9 cellular contexts compared by ENCODE assay signal in the genomic region with DNA sequence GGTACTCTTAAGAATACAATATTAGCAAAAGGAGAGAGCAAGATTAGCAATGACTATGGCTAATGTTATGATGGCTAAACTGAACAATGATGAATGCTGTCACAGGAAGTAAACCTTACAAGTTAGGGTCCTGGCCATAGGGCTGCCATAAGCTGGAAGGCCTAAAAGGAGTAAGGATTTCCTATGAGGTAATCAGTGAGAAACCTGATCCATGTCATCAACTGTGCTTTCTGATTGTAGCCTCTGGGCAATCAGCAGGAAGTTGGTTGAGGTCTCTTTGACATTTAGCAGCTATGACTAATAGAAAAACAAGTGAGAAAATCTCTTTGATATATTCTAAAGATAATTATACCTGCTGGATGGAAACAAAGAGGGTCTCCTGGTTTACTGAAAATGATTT.
A peak's percentile ranks its signal among the peaks of the same experiment; 100 is the strongest.
DNase-seq lines count a peak whose midpoint lies in the region; ATAC-seq and TF ChIP-seq lines count a peak whose summit lies in the region.
"Had no signal": no experiment of that assay in that cellular context is flagged by ENCODE, and none has a peak within 500 bp of the region (broad histone marks: within the 10 kb centered on the region; RNA-seq: fewer than 3 reads in every experiment).

No MANE protein-coding gene starts in this region.

- no peak overlapping the region for H3K4me3 Mint-ChIP-seq in CD8-positive, alpha-beta T cell

- CTCF ChIA-PET in CD8-positive, alpha-beta T cell (lab: Charles Lee): no interaction called here

- in situ Hi-C loops in GM13977 (cut with MboI; ENCODE audit: low pct_unique_long_range_greater_than_20kb, low sequenced_read_pairs, unreplicated experiment): no loop called here

- H3K27me3 ChIP-seq in CD8-positive, alpha-beta T cell (ENCODE audit: insufficient read depth, low read length): no peaks in the 10 kb centered on the region
- H3K27me3 ChIP-seq in SJCRH30: no peaks in the 10 kb centered on the region
- no peaks in the 10 kb centered on the region for H3K27me3 ChIP-seq in H7 (ENCODE audit: control insufficient read depth, insufficient read depth, low read length)
- H3K27me3 ChIP-seq in thyroid gland: no peaks in the 10 kb centered on the region

- no peaks in the 10 kb centered on the region for H3K9me3 ChIP-seq in CD8-positive, alpha-beta T cell (ENCODE audit: low read length)
- peaks cover 4% of the 10 kb centered on the region; the same call in 1 of the 2 replicates for H3K9me3 ChIP-seq in SJCRH30 (replicated peaks)
- H3K9me3 ChIP-seq in thyroid gland: no peaks in the 10 kb centered on the region

- POLR2A ChIA-PET in CD8-positive, alpha-beta T cell (lab: Charles Lee): no interaction called here

- no peaks in the 10 kb centered on the region for H3K27me3 Mint-ChIP-seq in CD8-positive, alpha-beta T cell (ENCODE audit: low read depth)
- H3K27me3 Mint-ChIP-seq: naive B cell had no signal

- H3K36me3 Mint-ChIP-seq in CD8-positive, alpha-beta T cell: peaks cover 9% of the 10 kb centered on the region

- H3K36me3 ChIP-seq in CD8-positive, alpha-beta T cell (ENCODE audit: insufficient read depth, low read length): no peaks in the 10 kb centered on the region
- H3K36me3 ChIP-seq in SJCRH30 (no peaks in the 10 kb centered on the region), H7 (replicated peaks; ENCODE audit: control insufficient read depth, insufficient read depth, low read length) (no peaks in the 10 kb centered on the region), thyroid gland (no peaks in the 10 kb centered on the region)

- TF ChIP-seq POLR2A in thyroid gland (IDR thresholded peaks at IDR 0.05) (no peak), erythroblast (IDR thresholded peaks at IDR 0.05; ENCODE audit: low read length) (no peak)

- peaks cover 8% of the 10 kb centered on the region for H3K9me3 Mint-ChIP-seq in CD8-positive, alpha-beta T cell

- intact Hi-C loops in CD8-positive, alpha-beta T cell (cut with DNase I, micrococcal nuclease): no loop called here
- intact Hi-C loops in thyroid gland (cut with DNase I): no loop called here

- peak; percentile 92 for ATAC-seq in CD8-positive, alpha-beta T cell

- H3K4me3 ChIP-seq in CD8-positive, alpha-beta T cell (ENCODE audit: low read depth, low read length): no peak overlapping the region
- no peak overlapping the region for H3K4me3 ChIP-seq in SJCRH30
- no peak overlapping the region for H3K4me3 ChIP-seq in fibroblast of pulmonary artery (replicated peaks; ENCODE audit: low read depth, low read length)
- H3K4me3 ChIP-seq in H7 (ENCODE audit: insufficient read depth, low read depth, low read length): no peak overlapping the region
- H3K4me3 ChIP-seq in thyroid gland (replicated peaks in 1 of 3): no peak overlapping the region

- peaks cover 6% of the 10 kb centered on the region for H3K4me1 ChIP-seq in CD8-positive, alpha-beta T cell (ENCODE audit: insufficient read depth, low read length)
- H3K4me1 ChIP-seq in SJCRH30 (peaks cover 10% of the 10 kb centered on the region), thyroid gland (no peaks in the 10 kb centered on the region)

- TF ChIP-seq CTCF in CD8-positive, alpha-beta T cell (IDR thresholded peaks at IDR 0.05): no peak
- no peak for TF ChIP-seq CTCF in GM13977 (IDR thresholded peaks at IDR 0.05; ENCODE audit: extremely low read depth, insufficient read depth, missing control alignments)
- TF ChIP-seq CTCF in fibroblast of pulmonary artery (IDR thresholded peaks at IDR 0.05; ENCODE audit: low read length, missing control alignments): no peak
- TF ChIP-seq CTCF in thyroid gland (IDR thresholded peaks at IDR 0.05): no peak

- no peak for DNase-seq in CD8-positive, alpha-beta T cell
- DNase-seq in GM13977 (ENCODE audit: low spot score): peak; percentile 11
- DNase-seq in SJCRH30: peak; percentile 30 to 69
- DNase-seq in fibroblast of pulmonary artery (ENCODE audit: low read depth): peak; percentile 47
- no peak for DNase-seq in Ammon's horn (ENCODE audit: low spot score)
- DNase-seq in H7: no peak
- DNase-seq in thyroid gland: no peak
- no peak for DNase-seq in erythroblast (lab: John Stamatoyannopoulos, UW)
- DNase-seq: naive B cell had no signal

- peak overlapping the region; percentile 22 for H3K27ac Mint-ChIP-seq in CD8-positive, alpha-beta T cell
- H3K27ac Mint-ChIP-seq: naive B cell had no signal

- H3K27ac ChIP-seq in CD8-positive, alpha-beta T cell (ENCODE audit: low read depth, low read length): no peak overlapping the region
- H3K27ac ChIP-seq in SJCRH30: no peak overlapping the region
- no peak overlapping the region for H3K27ac ChIP-seq in thyroid gland

- H3K4me1 Mint-ChIP-seq in CD8-positive, alpha-beta T cell (ENCODE audit: low read depth): peaks cover 7% of the 10 kb centered on the region

Comparison
In these comparisons a context has a peak if more than half of its experiments do, and no peak if none do; other contexts are left out.
1. DNase-seq: peak in GM13977 (single experiment), SJCRH30 (2 of 2) and fibroblast of pulmonary artery (single experiment); none in CD8-positive, alpha-beta T cell (0 of 7), Ammon's horn (single experiment), H7 (single experiment), thyroid gland (0 of 2) and erythroblast (0 of 2).